Comparison of ENCODE assay signal across 15 cellular contexts in the genomic region with DNA sequence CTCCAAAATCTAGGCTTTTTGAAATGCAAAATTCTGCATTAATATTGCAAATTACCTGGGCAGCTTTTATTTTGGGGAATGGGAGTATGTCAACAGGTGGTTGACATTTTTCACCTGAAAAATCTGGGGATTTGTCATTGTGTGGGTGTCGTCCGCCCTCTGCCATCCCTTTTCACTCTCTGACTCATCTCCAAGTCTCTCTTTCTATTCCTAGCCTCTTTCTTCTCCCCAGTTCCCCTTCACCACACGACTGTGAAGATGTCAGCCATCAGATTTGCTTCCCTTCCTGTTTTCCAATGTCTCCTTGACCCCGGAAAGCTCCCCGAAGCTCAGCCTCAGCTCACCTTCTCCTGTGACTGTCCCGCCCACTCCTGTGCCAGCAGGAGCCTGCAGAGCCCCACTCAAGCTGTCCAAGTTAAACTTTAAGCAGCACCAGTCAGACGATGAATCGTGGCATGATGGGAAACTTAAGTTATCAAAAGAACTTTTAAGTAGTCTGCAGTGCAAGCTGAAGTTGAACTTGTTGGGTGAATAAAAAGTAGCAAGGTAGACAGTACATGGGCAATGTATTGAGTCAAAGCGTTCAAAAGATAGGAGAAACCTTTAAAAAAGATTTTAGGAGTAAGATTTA.
"Had no signal": no experiment of that assay in that cellular context is flagged by ENCODE, and none has a peak within 500 bp of the region (broad histone marks: within the 10 kb centered on the region; RNA-seq: fewer than 3 reads in every experiment).

No MANE protein-coding gene starts in this region.

- DNase-seq: activated B cell treated with CpG ODN at 0.5 μM for 24 hours; activated T-cell treated with anti-CD3 and anti-CD28 coated beads, Interleukin-2, amount 50 U/mL, for 1 hour; dorsolateral prefrontal cortex; endodermal cell; erythroblast; islet precursor cell; left ventricle myocardium inferior; naive B cell; ovary; SK-N-SH; stimulated activated CD4-positive, alpha-beta T cell treated with anti-CD3 and anti-CD28 coated beads, Interleukin-1b, Interleukin-23, amount 100 ng/mL, for 48 hours had no signal

- H3K36me3 Mint-ChIP-seq: naive B cell had no signal

- H3K27ac ChIP-seq: cardiac muscle cell, dorsolateral prefrontal cortex, gastroesophageal sphincter, left ventricle myocardium inferior, ovary had no signal

- H3K4me1 Mint-ChIP-seq: activated B cell treated with CpG ODN at 0.5 μM for 24 hours had no signal

- H3K9me3 ChIP-seq: gastroesophageal sphincter, left ventricle myocardium inferior, ovary, SK-N-SH had no signal

- H3K4me3 ChIP-seq: cardiac muscle cell, dorsolateral prefrontal cortex, gastroesophageal sphincter, left ventricle myocardium inferior, ovary had no signal

- H3K27me3 Mint-ChIP-seq: activated B cell treated with CpG ODN at 0.5 μM for 24 hours had no signal

- H3K27me3 ChIP-seq: cardiac muscle cell, ovary had no signal

- ATAC-seq: gastroesophageal sphincter had no signal

- H3K4me3 Mint-ChIP-seq: activated B cell treated with CpG ODN at 0.5 μM for 24 hours; endodermal cell; naive B cell; T-helper 1 cell treated with Interleukin-12 subunit alpha and Interleukin-12 subunit beta and Interleukin-4 antibody, amounts not matched to agents 30 μg/mL and 1 μg/mL, for 36 hours had no signal

- H3K36me3 ChIP-seq: cardiac muscle cell, gastroesophageal sphincter, left ventricle myocardium inferior, ovary had no signal

- H3K9me3 Mint-ChIP-seq: activated B cell treated with CpG ODN at 0.5 μM for 24 hours; endodermal cell; naive B cell; T-helper 1 cell treated with Interleukin-12 subunit alpha and Interleukin-12 subunit beta and Interleukin-4 antibody, amounts not matched to agents 30 μg/mL and 1 μg/mL, for 36 hours had no signal

- FAIRE-seq: TTC549 had no signal

- H3K4me2 ChIP-seq: SK-N-SH had no signal

- H3K9ac ChIP-seq: SK-N-SH had no signal

- H3K4me1 ChIP-seq: gastroesophageal sphincter, left ventricle myocardium inferior had no signal

- H3K27ac Mint-ChIP-seq: activated B cell treated with CpG ODN at 0.5 μM for 24 hours; endodermal cell; naive B cell; T-helper 1 cell treated with Interleukin-12 subunit alpha and Interleukin-12 subunit beta and Interleukin-4 antibody, amounts not matched to agents 30 μg/mL and 1 μg/mL, for 36 hours had no signal
